Comparison of ENCODE assay signal across 25 cellular contexts in genomic region chr15:56353740-56354139, GRCh38.
"Had no signal": no experiment of that assay in that cellular context is flagged by ENCODE, and none has a peak within 500 bp of the region (broad histone marks: within the 10 kb centered on the region; RNA-seq: fewer than 3 reads in every experiment).

No MANE protein-coding gene starts in this region.

- H3K36me3 ChIP-seq: cardiac muscle cell, esophagus squamous epithelium, left lung, ovary, right atrium auricular region, thyroid gland, upper lobe of right lung had no signal

- H3K9me3 ChIP-seq: body of pancreas, esophagus squamous epithelium, left lung, ovary, psoas muscle, right atrium auricular region, thyroid gland, upper lobe of right lung had no signal

- H3K27ac ChIP-seq: body of pancreas, cardiac muscle cell, esophagus squamous epithelium, left lung, ovary, psoas muscle, right atrium auricular region, thyroid gland, upper lobe of right lung had no signal

- ATAC-seq: activated naive CD8-positive, alpha-beta T cell treated with anti-CD3 and anti-CD28 coated beads, Interleukin-2, amount 50 U/mL, for 24 hours; body of pancreas; left lung; natural killer cell; psoas muscle; stimulated activated naive CD8-positive, alpha-beta T cell treated with anti-CD3 and anti-CD28 coated beads, Interleukin-15, Interleukin-2, amounts not matched to agents 100 U/mL and 50 U/mL, for 24 hours; T-helper 17 cell; upper lobe of right lung had no signal

- DNase-seq: activated CD4-positive, alpha-beta memory T cell treated with anti-CD3 and anti-CD28 coated beads for 36 hours; activated CD4-positive, alpha-beta T cell treated with anti-CD3 and anti-CD28 coated beads for 48 hours; activated gamma-delta T cell; activated naive CD4-positive, alpha-beta T cell treated with anti-CD3 and anti-CD28 coated beads, Interleukin-2, amount 50 U/mL, for 16 hours; activated naive CD8-positive, alpha-beta T cell treated with anti-CD3 and anti-CD28 coated beads, Interleukin-2, amount 50 U/mL, for 24 hours; anterior cingulate cortex; body of pancreas; cortex of kidney; endodermal cell; esophagus squamous epithelium; foreskin fibroblast; immature natural killer cell; left lung; natural killer cell; ovary; psoas muscle; stimulated activated CD4-positive, alpha-beta T cell treated with anti-CD3 and anti-CD28 coated beads, Interleukin-12 subunit alpha, Interleukin-12 subunit beta, amount 100 ng/mL, for 4 hours; stimulated activated CD4-positive, alpha-beta T cell treated with anti-CD3 and anti-CD28 coated beads, Interleukin-4, amount 100 ng/mL, for 4 hours; stimulated activated naive CD8-positive, alpha-beta T cell treated with anti-CD3 and anti-CD28 coated beads, Interleukin-15, Interleukin-2, amounts not matched to agents 100 U/mL and 50 U/mL, for 24 hours; T-helper 17 cell; thyroid gland; upper lobe of right lung had no signal

- H3K4me3 ChIP-seq: body of pancreas, cardiac muscle cell, esophagus squamous epithelium, left lung, lung, ovary, psoas muscle, right atrium auricular region, thyroid gland, upper lobe of right lung had no signal

- H3K4me1 ChIP-seq: body of pancreas, esophagus squamous epithelium, left lung, psoas muscle, right atrium auricular region, thyroid gland, upper lobe of right lung had no signal
